ENCODE assay signal across 8 cellular contexts in genomic region chr19:10517760-10518443, GRCh38. TPM values are rescaled to one million over a fixed set of nuclear protein-coding genes. Genes with fewer than 3 reads are reported as not detected.
DNase-seq lines count a peak whose midpoint lies in the region; ATAC-seq and TF ChIP-seq lines count a peak whose summit lies in the region.

No MANE protein-coding gene starts in this region.

- H3K36me3 ChIP-seq in GM23338 (ENCODE audit: insufficient read depth) = no peaks in the 10 kb centered on the region

- H2AFZ ChIP-seq in GM23338 = peak overlapping the region; percentile 95

- peaks cover 21% of the 10 kb centered on the region; the same call in 1 of the 2 replicates for H3F3A ChIP-seq in GM23338 (replicated peaks; ENCODE audit: low read depth)

- no peaks in the 10 kb centered on the region for H3K79me2 ChIP-seq in GM23338 (replicated peaks; ENCODE audit: insufficient read depth)

- H3K9me2 ChIP-seq in GM23338 (ENCODE audit: insufficient read depth) = no peaks in the 10 kb centered on the region

- H3K4me1 Mint-ChIP-seq in GM23338 = peaks cover 25% of the 10 kb centered on the region
- peaks cover 53 to 63% of the 10 kb centered on the region in 2 donors for H3K4me1 Mint-ChIP-seq in natural killer cell treated with Interleukin-12 subunit alpha and Interleukin-12 subunit beta and Interleukin-15 and Interleukin-18, amount 100 ng/mL, for 72 hours (ENCODE audit: low read depth in 2 of 2)

- H3K27ac Mint-ChIP-seq in GM23338 = no peak overlapping the region
- H3K27ac Mint-ChIP-seq in natural killer cell treated with Interleukin-12 subunit alpha and Interleukin-12 subunit beta and Interleukin-15 and Interleukin-18, amount 100 ng/mL, for 72 hours = peak overlapping the region; percentile 64 to 86

- DNase-seq in AG04450 (ENCODE audit: low read depth, low spot score) (no peak), GM23338 (ENCODE audit: low spot score) (peak; percentile 57), epithelial cell of esophagus (ENCODE audit: low read depth) (peak; percentile 38), cerebellum (ENCODE audit: low spot score) (no peak)
- DNase-seq in natural killer cell treated with Interleukin-12 subunit alpha and Interleukin-12 subunit beta and Interleukin-15 and Interleukin-18, amount 100 ng/mL, for 72 hours (ENCODE audit: low spot score) = peak; percentile 67

- H3K4me3 ChIP-seq in AG04450 (ENCODE audit: low read depth, low read length) (peak overlapping the region; percentile 47), GM23338 (peak overlapping the region; percentile 78), epithelial cell of esophagus (ENCODE audit: low read length) (peak overlapping the region; percentile 74)

- H3K27ac ChIP-seq in AG04450 (ENCODE audit: low read depth, low read length) (no peak overlapping the region), GM23338 (ENCODE audit: low read depth) (no peak overlapping the region)

- H3K4me1 ChIP-seq in GM23338 (ENCODE audit: insufficient read depth) = peaks cover 16% of the 10 kb centered on the region

- no peaks in the 10 kb centered on the region; the same call in 2 of the 3 replicates for H3K36me3 Mint-ChIP-seq in GM23338 (ENCODE audit: low read depth)
- peaks cover 8% of the 10 kb centered on the region for H3K36me3 Mint-ChIP-seq in natural killer cell treated with Interleukin-12 subunit alpha and Interleukin-12 subunit beta and Interleukin-15 and Interleukin-18, amount 100 ng/mL, for 72 hours

- peak; percentile 21 for ATAC-seq in GM23338
- ATAC-seq in SK-N-SH treated with all-trans-retinoic acid at 6 μM for 48 hours = peak; percentile 65
- peak in 1 of 2 donors; percentile 8 for ATAC-seq in natural killer cell treated with Interleukin-12 subunit alpha and Interleukin-12 subunit beta and Interleukin-15 and Interleukin-18, amount 100 ng/mL, for 72 hours
- ATAC-seq in GM19324 (IDR thresholded peaks at IDR 0.05; ENCODE audit: low FRiP score, unreplicated experiment) = no peak
- ATAC-seq in GM18511 (IDR thresholded peaks at IDR 0.05; ENCODE audit: unreplicated experiment) = no peak

- H3K27me3 ChIP-seq in AG04450 (ENCODE audit: control insufficient read depth, insufficient read depth, low read length) (peaks cover 48% of the 10 kb centered on the region), GM23338 (ENCODE audit: insufficient read depth) (peaks cover 75% of the 10 kb centered on the region)

- CTCF ChIA-PET in AG04450 (lab: Charles Lee) = interaction anchor here (0.5 kb wide), 1 partner anchor 54 kb away, joined by 5 read pairs; no protein-coding TSS in a partner anchor

- TF ChIP-seq CTCF in AG04450 (IDR thresholded peaks at IDR 0.05; ENCODE audit: low read depth, low read length) = no peak
- no peak for TF ChIP-seq CTCF in GM23338 (conservative IDR thresholded peaks at IDR 0.05; ENCODE audit: low read depth in 2 of 2)
- TF ChIP-seq CTCF in epithelial cell of esophagus (IDR thresholded peaks at IDR 0.05; ENCODE audit: insufficient read depth, low read depth, low read length, missing control alignments) = no peak

- H3K9me3 Mint-ChIP-seq in GM23338 = no peaks in the 10 kb centered on the region; the same call in 2 of the 3 replicates
- no peaks in the 10 kb centered on the region for H3K9me3 Mint-ChIP-seq in natural killer cell treated with Interleukin-12 subunit alpha and Interleukin-12 subunit beta and Interleukin-15 and Interleukin-18, amount 100 ng/mL, for 72 hours

- POLR2A ChIA-PET in AG04450 (lab: Yijun Ruan, JAX) = interaction anchor here (0.7 kb wide), 1 partner anchor 18 kb away, joined by 8 read pairs; no protein-coding TSS in a partner anchor

- H3K4me3 Mint-ChIP-seq in GM23338 = peak overlapping the region; percentile 65
- H3K4me3 Mint-ChIP-seq in natural killer cell treated with Interleukin-12 subunit alpha and Interleukin-12 subunit beta and Interleukin-15 and Interleukin-18, amount 100 ng/mL, for 72 hours = peak overlapping the region; percentile 82

- H3K9me3 ChIP-seq in AG04450 (ENCODE audit: control insufficient read depth, insufficient read depth, low read length) = no peaks in the 10 kb centered on the region; the same call in 1 of the 2 replicates

- peak overlapping the region; percentile 95 for H3K4me2 ChIP-seq in GM23338

- H3K27me3 Mint-ChIP-seq in GM23338 (ENCODE audit: insufficient read depth, low read depth, poor library complexity) = peaks cover 61% of the 10 kb centered on the region
- H3K27me3 Mint-ChIP-seq in natural killer cell treated with Interleukin-12 subunit alpha and Interleukin-12 subunit beta and Interleukin-15 and Interleukin-18, amount 100 ng/mL, for 72 hours = no peaks in the 10 kb centered on the region

- 0 out of 2 replicates have a peak, but pooled peaks cover 8% of the 10 kb centered on the region for H4K20me1 ChIP-seq in GM23338 (replicated peaks; ENCODE audit: insufficient read depth)

TF ChIP-seq in GM23338, 12 proteins besides CTCF, POLR2A, EP300 and RAD21 (continues in another document):
- TF ChIP-seq POLR2AphosphoS5 (IDR thresholded peaks at IDR 0.05; ENCODE audit: low read depth) (peak; percentile 24; the same call in 1 of the 2 replicates), JUNB (IDR thresholded peaks at IDR 0.05; ENCODE audit: unreplicated experiment) (no peak), ZNF114 (CRISPR knock-in tag; IDR thresholded peaks at IDR 0.05) (no peak)

TF ChIP-seq in SK-N-SH treated with all-trans-retinoic acid at 6 μM for 48 hours, 23 proteins besides CTCF, POLR2A, EP300 and RAD21 (continues in another document):
- TF ChIP-seq CSDC2 (CRISPR knock-in tag; IDR thresholded peaks at IDR 0.05) = no peak
- TF ChIP-seq ARNTL (CRISPR knock-in tag; IDR thresholded peaks at IDR 0.05; ENCODE audit: borderline replicate concordance, low read depth) = no peak
- TF ChIP-seq ESRRG (CRISPR knock-in tag; IDR thresholded peaks at IDR 0.05) = no peak
- TF ChIP-seq, protein P1, sequence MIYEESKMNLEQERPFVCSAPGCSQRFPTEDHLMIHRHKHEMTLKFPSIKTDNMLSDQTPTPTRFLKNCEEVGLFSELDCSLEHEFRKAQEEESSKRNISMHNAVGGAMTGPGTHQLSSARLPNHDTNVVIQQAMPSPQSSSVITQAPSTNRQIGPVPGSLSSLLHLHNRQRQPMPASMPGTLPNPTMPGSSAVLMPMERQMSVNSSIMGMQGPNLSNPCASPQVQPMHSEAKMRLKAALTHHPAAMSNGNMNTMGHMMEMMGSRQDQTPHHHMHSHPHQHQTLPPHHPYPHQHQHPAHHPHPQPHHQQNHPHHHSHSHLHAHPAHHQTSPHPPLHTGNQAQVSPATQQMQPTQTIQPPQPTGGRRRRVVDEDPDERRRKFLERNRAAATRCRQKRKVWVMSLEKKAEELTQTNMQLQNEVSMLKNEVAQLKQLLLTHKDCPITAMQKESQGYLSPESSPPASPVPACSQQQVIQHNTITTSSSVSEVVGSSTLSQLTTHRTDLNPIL (CRISPR knock-in tag; IDR thresholded peaks at IDR 0.05; ENCODE audit: low read depth) = no peak
- TF ChIP-seq ZFP3 (CRISPR knock-in tag; IDR thresholded peaks at IDR 0.05) = no peak
- TF ChIP-seq ZFP30 (CRISPR knock-in tag; IDR thresholded peaks at IDR 0.05) = no peak
- no peak for TF ChIP-seq ZC3H10 (CRISPR knock-in tag; IDR thresholded peaks at IDR 0.05)

RNA-seq across cellular contexts. Expression of gene S1PR5, which starts 0.7 kb away (rescaled TPM):
- polyA plus RNA-seq in AG04450 (2011; rRNA removed) (0.10 and 0.11 TPM in 2 replicates), GM23338 (2016; fragmentation: Nextera tagmentation; extraction: Ambion mirVana) (4.6 and 4.8 TPM in 2 replicates)
- polyA minus RNA-seq in AG04450 (2011; rRNA and poly(A)+ RNA removed) = not detected in 2 replicates
- total RNA-seq in GM23338 (2014; rRNA removed; shearing (Covaris generic)) = 3.1 and 8.0 TPM in 2 replicates
- 10 to 100 TPM in 1 of 2 donors, 1 to 10 TPM in 1; 5.1 to 16.3 TPM for total RNA-seq in natural killer cell treated with Interleukin-12 subunit alpha and Interleukin-12 subunit beta and Interleukin-15 and Interleukin-18, amount 100 ng/mL, for 72 hours
- 0.18 TPM for total RNA-seq in cerebellum

RNA-seq across cellular contexts. Expression of gene KEAP1, which starts 14.7 kb away (rescaled TPM):
- polyA plus RNA-seq in AG04450 (2011; rRNA removed) (46.7 and 64.3 TPM in 2 replicates), GM23338 (2016; fragmentation: Nextera tagmentation; extraction: Ambion mirVana) (46.5 and 57.8 TPM in 2 replicates)
- 89.5 and 127 TPM in 2 replicates for polyA minus RNA-seq in AG04450 (2011; rRNA and poly(A)+ RNA removed)
- total RNA-seq in GM23338 (2014; rRNA removed; shearing (Covaris generic)) = 71.5 and 77.5 TPM in 2 replicates
- 100 to 1,000 TPM in 1 of 2 donors, 10 to 100 TPM in 1; 94.0 to 118 TPM for total RNA-seq in natural killer cell treated with Interleukin-12 subunit alpha and Interleukin-12 subunit beta and Interleukin-15 and Interleukin-18, amount 100 ng/mL, for 72 hours
- total RNA-seq in cerebellum = 26.9 TPM

RNA-seq across cellular contexts. Expression of gene ATG4D, which starts 25.8 kb away (rescaled TPM):
- 4.6 and 8.7 TPM in 2 replicates for polyA plus RNA-seq in AG04450 (2011; rRNA removed)
- 7.3 and 10.6 TPM in 2 replicates for polyA minus RNA-seq in AG04450 (2011; rRNA and poly(A)+ RNA removed)
- 53.2 and 55.5 TPM in 2 replicates for total RNA-seq in GM23338 (2014; rRNA removed; shearing (Covaris generic))
- polyA plus RNA-seq in GM23338 (2016; fragmentation: Nextera tagmentation; extraction: Ambion mirVana) = 15.1 and 19.1 TPM in 2 replicates
- 10 to 100 TPM; 67.4 to 71.0 TPM for total RNA-seq in natural killer cell treated with Interleukin-12 subunit alpha and Interleukin-12 subunit beta and Interleukin-15 and Interleukin-18, amount 100 ng/mL, for 72 hours
- total RNA-seq in cerebellum = 10.3 TPM

RNA-seq across cellular contexts. Expression of gene KRI1, which starts 47.9 kb away (rescaled TPM):
- polyA plus RNA-seq in AG04450 (2011; rRNA removed) (11.1 and 11.3 TPM in 2 replicates), GM23338 (2016; fragmentation: Nextera tagmentation; extraction: Ambion mirVana) (43.2 and 48.8 TPM in 2 replicates)
- 9.8 and 11.7 TPM in 2 replicates for polyA minus RNA-seq in AG04450 (2011; rRNA and poly(A)+ RNA removed)
- total RNA-seq in GM23338 (2014; rRNA removed; shearing (Covaris generic)) = 23.8 and 25.0 TPM in 2 replicates
- 10 to 100 TPM; 50.9 to 89.6 TPM for total RNA-seq in natural killer cell treated with Interleukin-12 subunit alpha and Interleukin-12 subunit beta and Interleukin-15 and Interleukin-18, amount 100 ng/mL, for 72 hours
- 5.9 TPM for total RNA-seq in cerebellum

RNA-seq across cellular contexts. Expression of gene CDKN2D, which starts 50.9 kb away (rescaled TPM):
- polyA plus RNA-seq in AG04450 (2011; rRNA removed) (3.9 and 4.3 TPM in 2 replicates), GM23338 (2016; fragmentation: Nextera tagmentation; extraction: Ambion mirVana) (4.0 and 5.8 TPM in 2 replicates)
- polyA minus RNA-seq in AG04450 (2011; rRNA and poly(A)+ RNA removed) = 2.0 and 2.1 TPM in 2 replicates
- total RNA-seq in GM23338 (2014; rRNA removed; shearing (Covaris generic)) = 1.4 and 3.2 TPM in 2 replicates
- 10 to 100 TPM; 28.0 to 33.9 TPM for total RNA-seq in natural killer cell treated with Interleukin-12 subunit alpha and Interleukin-12 subunit beta and Interleukin-15 and Interleukin-18, amount 100 ng/mL, for 72 hours
- total RNA-seq in cerebellum = 38.2 TPM

Comparison
In these comparisons a context has a peak if more than half of its experiments do, and no peak if none do; other contexts are left out.
1. DNase-seq: peak in GM23338 (single experiment), epithelial cell of esophagus (single experiment) and natural killer cell treated with Interleukin-12 subunit alpha and Interleukin-12 subunit beta and Interleukin-15 and Interleukin-18, amount 100 ng/mL, for 72 hours (single experiment); none in AG04450 (single experiment) and cerebellum (single experiment).
2. ATAC-seq: peak in GM23338 (single experiment) and SK-N-SH treated with all-trans-retinoic acid at 6 μM for 48 hours (single experiment); none in GM19324 (single experiment) and GM18511 (single experiment).
3. Peak in every context shown above with its lines, with median percentiles within 50 percentile points of each other: H3K4me3 ChIP-seq.